Comparison of ENCODE assay signal across 11 cellular contexts in the genomic region with DNA sequence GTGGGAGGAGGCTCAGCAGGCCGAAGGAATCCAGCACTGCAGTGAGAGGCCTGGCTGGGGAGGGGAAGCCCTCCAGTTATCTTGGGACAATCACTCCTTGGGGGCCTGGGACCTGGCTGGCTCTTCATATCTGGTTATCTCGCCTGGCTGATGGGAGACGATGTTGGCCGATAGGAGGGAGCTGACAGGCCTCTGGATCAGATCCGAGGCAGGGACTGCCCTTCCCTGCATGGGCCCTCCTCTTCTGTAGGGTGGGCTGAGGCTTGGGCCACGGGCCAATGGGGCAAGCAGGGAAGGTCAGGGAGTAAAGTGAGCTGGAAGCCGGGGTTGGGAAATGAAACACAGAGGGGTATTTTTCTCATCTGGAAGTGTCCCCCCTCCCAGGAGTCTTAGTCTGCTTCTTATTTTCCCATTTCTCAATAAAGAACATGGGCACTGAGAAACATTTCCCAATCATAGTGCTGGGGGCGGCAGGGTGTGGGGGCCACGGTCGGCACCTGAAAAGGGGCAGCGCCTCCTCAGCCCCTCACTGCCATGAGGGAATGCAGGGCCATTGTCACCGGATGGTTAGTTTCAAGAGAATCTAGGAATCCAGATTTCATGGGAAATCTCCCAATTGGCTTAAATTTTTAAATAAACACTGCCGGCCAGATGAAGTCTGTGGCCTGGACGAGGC. TPM values are rescaled to one million over a fixed set of nuclear protein-coding genes. Genes with fewer than 3 reads are reported as not detected.
DNase-seq lines count a peak whose midpoint lies in the region; ATAC-seq and TF ChIP-seq lines count a peak whose summit lies in the region.
"Had no signal": no experiment of that assay in that cellular context is flagged by ENCODE, and none has a peak within 500 bp of the region (broad histone marks: within the 10 kb centered on the region; RNA-seq: fewer than 3 reads in every experiment).

No MANE protein-coding gene starts in this region.

- peaks cover 25 to 45% of the 10 kb centered on the region in 2 donors for H3K36me3 Mint-ChIP-seq in CD4-positive, alpha-beta memory T cell
- peaks cover 19% of the 10 kb centered on the region for H3K36me3 Mint-ChIP-seq in activated naive CD8-positive, alpha-beta T cell treated with anti-CD3 and anti-CD28 coated beads, Interleukin-2, amount 10 ng/mL, durations not matched to agents 7 days and 5 days
- H3K36me3 Mint-ChIP-seq: activated naive CD4-positive, alpha-beta T cell treated with anti-CD3 and anti-CD28 coated beads, Interleukin-2, amount 50 U/mL, for 72 hours had no signal

- H3K27me3 Mint-ChIP-seq in CD4-positive, alpha-beta memory T cell, result no peaks in the 10 kb centered on the region
- H3K27me3 Mint-ChIP-seq in activated naive CD8-positive, alpha-beta T cell treated with anti-CD3 and anti-CD28 coated beads, Interleukin-2, amount 10 ng/mL, durations not matched to agents 7 days and 5 days, result no peaks in the 10 kb centered on the region

- TF ChIP-seq CTCF in prostate gland (IDR thresholded peaks at IDR 0.05), result no peak

- CTCF ChIA-PET in CD4-positive, alpha-beta memory T cell (lab: Charles Lee; ENCODE audit: partially characterized antibody), result no interaction called here

- no peak for TF ChIP-seq POLR2A in prostate gland (IDR thresholded peaks at IDR 0.05)

- no peak overlapping the region for H3K27ac ChIP-seq in CD4-positive, alpha-beta memory T cell (ENCODE audit: low read depth, low read length)
- peak overlapping the region; percentile 68 to 75 for H3K27ac ChIP-seq in prostate gland

- peak overlapping the region in 6 of 7 donors; percentile 13 to 86 (median 78) for H3K27ac Mint-ChIP-seq in CD4-positive, alpha-beta memory T cell
- H3K27ac Mint-ChIP-seq in activated naive CD8-positive, alpha-beta T cell treated with anti-CD3 and anti-CD28 coated beads, Interleukin-2, amount 10 ng/mL, durations not matched to agents 7 days and 5 days, result peak overlapping the region; percentile 75

- no peak overlapping the region for H3K4me3 ChIP-seq in CD4-positive, alpha-beta memory T cell (ENCODE audit: low read length in 2 of 2)
- no peak overlapping the region for H3K4me3 ChIP-seq in prostate gland

- no peak for DNase-seq in CD4-positive, alpha-beta memory T cell
- DNase-seq in activated naive CD8-positive, alpha-beta T cell treated with anti-CD3 and anti-CD28 coated beads, Interleukin-2, amount 10 ng/mL, durations not matched to agents 7 days and 5 days, result no peak
- DNase-seq in left ventricle myocardium superior (peak; percentile 72), prostate gland (ENCODE audit: low spot score) (no peak), cerebellar cortex (ENCODE audit: low spot score) (no peak), LoVo (ENCODE audit: low spot score) (no peak), middle frontal gyrus (ENCODE audit: extremely low spot score, low spot score) (no peak)
- DNase-seq in effector CD4-positive, alpha-beta T cell, result no peak
- DNase-seq: stimulated activated CD4-positive, alpha-beta T cell treated with anti-CD3 and anti-CD28 coated beads, Interleukin-4, amount 100 ng/mL, for 24 hours had no signal

- no peak for ATAC-seq in activated naive CD8-positive, alpha-beta T cell treated with anti-CD3 and anti-CD28 coated beads, Interleukin-2, amount 10 ng/mL, durations not matched to agents 7 days and 5 days (ENCODE audit: low read depth)
- peak; percentile 58 for ATAC-seq in left ventricle myocardium superior

- no peaks in the 10 kb centered on the region for H3K9me3 ChIP-seq in CD4-positive, alpha-beta memory T cell (ENCODE audit: control insufficient read depth in 1 of 2, low read length in 2 of 2)
- H3K9me3 ChIP-seq in prostate gland, result no peaks in the 10 kb centered on the region

- H3K9me3 Mint-ChIP-seq in CD4-positive, alpha-beta memory T cell, result no peaks in the 10 kb centered on the region
- no peaks in the 10 kb centered on the region for H3K9me3 Mint-ChIP-seq in activated naive CD8-positive, alpha-beta T cell treated with anti-CD3 and anti-CD28 coated beads, Interleukin-2, amount 10 ng/mL, durations not matched to agents 7 days and 5 days
- H3K9me3 Mint-ChIP-seq: activated naive CD4-positive, alpha-beta T cell treated with anti-CD3 and anti-CD28 coated beads, Interleukin-2, amount 50 U/mL, for 72 hours had no signal

- peaks cover 5 to 25% (median 9%) of the 10 kb centered on the region in 4 donors for H3K4me1 Mint-ChIP-seq in CD4-positive, alpha-beta memory T cell
- H3K4me1 Mint-ChIP-seq in activated naive CD8-positive, alpha-beta T cell treated with anti-CD3 and anti-CD28 coated beads, Interleukin-2, amount 10 ng/mL, durations not matched to agents 7 days and 5 days, result peaks cover 26% of the 10 kb centered on the region

- peaks cover 7% of the 10 kb centered on the region for H3K36me3 ChIP-seq in CD4-positive, alpha-beta memory T cell (ENCODE audit: insufficient read depth, low read length)
- H3K36me3 ChIP-seq in prostate gland, result no peaks in the 10 kb centered on the region

- no peaks in the 10 kb centered on the region for H3K27me3 ChIP-seq in CD4-positive, alpha-beta memory T cell (ENCODE audit: insufficient read depth, low read length)
- H3K27me3 ChIP-seq in prostate gland (replicated peaks; ENCODE audit: insufficient read depth), result no peaks in the 10 kb centered on the region

- WGBS in prostate gland, result 32% methylated on average over 14 of the region's 14 CpGs

- no peak overlapping the region for H3K4me3 Mint-ChIP-seq in CD4-positive, alpha-beta memory T cell
- H3K4me3 Mint-ChIP-seq in activated naive CD8-positive, alpha-beta T cell treated with anti-CD3 and anti-CD28 coated beads, Interleukin-2, amount 10 ng/mL, durations not matched to agents 7 days and 5 days, result no peak overlapping the region

- intact Hi-C loops in CD4-positive, alpha-beta memory T cell (cut with micrococcal nuclease), result no loop called here
- intact Hi-C loops in left ventricle myocardium superior (cut with micrococcal nuclease) (no loop called here), prostate gland (cut with DNase I) (no loop called here)

- POLR2A ChIA-PET in CD4-positive, alpha-beta memory T cell (lab: Charles Lee; ENCODE audit: partially characterized antibody), result interaction anchor here (1.6 kb wide), 1 partner anchor 25 kb away, joined by 4 read pairs; the partner anchor contains the start of gene MANBAL
- POLR2A ChIA-PET in activated naive CD8-positive, alpha-beta T cell treated with anti-CD3 and anti-CD28 coated beads, Interleukin-2, amount 10 ng/mL, durations not matched to agents 7 days and 5 days (lab: Charles Lee), result interaction anchor here (1.1 kb wide), 1 partner anchor 25 kb away, joined by 3 read pairs; the partner anchor contains the start of gene MANBAL

- peaks cover 8% of the 10 kb centered on the region for H3K4me1 ChIP-seq in CD4-positive, alpha-beta memory T cell (ENCODE audit: insufficient read depth, low read length)
- H3K4me1 ChIP-seq in prostate gland (replicated peaks), result peaks cover 12% of the 10 kb centered on the region

RNA-seq across cellular contexts. Expression of gene MANBAL, which starts 25.3 kb away (rescaled TPM):
- 10 to 100 TPM; 11.1 to 11.9 TPM for total RNA-seq in CD4-positive, alpha-beta memory T cell
- 10 to 100 TPM; 18.6 to 25.3 TPM for polyA plus RNA-seq in CD4-positive, alpha-beta memory T cell
- 10 to 100 TPM; 12.0 to 13.4 TPM for total RNA-seq in activated naive CD8-positive, alpha-beta T cell treated with anti-CD3 and anti-CD28 coated beads, Interleukin-2, amount 10 ng/mL, durations not matched to agents 7 days and 5 days
- total RNA-seq in left ventricle myocardium superior, result 16.6 TPM
- total RNA-seq in prostate gland, result 10 to 100 TPM; 28.9 to 39.4 TPM

RNA-seq across cellular contexts. Expression of gene SRC, which starts 31.2 kb away (rescaled TPM):
- total RNA-seq in CD4-positive, alpha-beta memory T cell, result 1 to 10 TPM; 4.1 to 4.5 TPM
- under 1 TPM; 0.32 to 0.50 TPM for polyA plus RNA-seq in CD4-positive, alpha-beta memory T cell
- 1 to 10 TPM; 4.5 to 5.6 TPM for total RNA-seq in activated naive CD8-positive, alpha-beta T cell treated with anti-CD3 and anti-CD28 coated beads, Interleukin-2, amount 10 ng/mL, durations not matched to agents 7 days and 5 days
- total RNA-seq in left ventricle myocardium superior, result 5.1 TPM
- 100 to 1,000 TPM in 1 of 2 donors, 10 to 100 TPM in 1; 61.2 to 149 TPM for total RNA-seq in prostate gland

RNA-seq across cellular contexts. Expression of gene GHRH, which starts 53.1 kb away (rescaled TPM):
- not detected for total RNA-seq in CD4-positive, alpha-beta memory T cell
- not detected for polyA plus RNA-seq in CD4-positive, alpha-beta memory T cell
- total RNA-seq in activated naive CD8-positive, alpha-beta T cell treated with anti-CD3 and anti-CD28 coated beads, Interleukin-2, amount 10 ng/mL, durations not matched to agents 7 days and 5 days, result not detected
- total RNA-seq in left ventricle myocardium superior (not detected), prostate gland (not detected)
- total RNA-seq: activated naive CD4-positive, alpha-beta T cell treated with anti-CD3 and anti-CD28 coated beads, Interleukin-2, amount 50 U/mL, for 72 hours; T-helper 2 cell treated with Interferon-gamma antibody and Interleukin-4, amounts not matched to agents 100 ng/mL and 5 ng/mL, for 36 hours had no signal

Comparison
In these comparisons a context has a peak if more than half of its experiments do, and no peak if none do; other contexts are left out.
1. RNA of gene SRC, which starts 31.2 kb away (total RNA-seq): 61.2 to 149 TPM in prostate gland; 4.5 to 5.6 TPM in activated naive CD8-positive, alpha-beta T cell treated with anti-CD3 and anti-CD28 coated beads, Interleukin-2, amount 10 ng/mL, durations not matched to agents 7 days and 5 days, 5.1 TPM in left ventricle myocardium superior (single experiment) and 4.1 to 4.5 TPM in CD4-positive, alpha-beta memory T cell; every median in the first group is over 4 times any median in the second.